In the genomic region with DNA sequence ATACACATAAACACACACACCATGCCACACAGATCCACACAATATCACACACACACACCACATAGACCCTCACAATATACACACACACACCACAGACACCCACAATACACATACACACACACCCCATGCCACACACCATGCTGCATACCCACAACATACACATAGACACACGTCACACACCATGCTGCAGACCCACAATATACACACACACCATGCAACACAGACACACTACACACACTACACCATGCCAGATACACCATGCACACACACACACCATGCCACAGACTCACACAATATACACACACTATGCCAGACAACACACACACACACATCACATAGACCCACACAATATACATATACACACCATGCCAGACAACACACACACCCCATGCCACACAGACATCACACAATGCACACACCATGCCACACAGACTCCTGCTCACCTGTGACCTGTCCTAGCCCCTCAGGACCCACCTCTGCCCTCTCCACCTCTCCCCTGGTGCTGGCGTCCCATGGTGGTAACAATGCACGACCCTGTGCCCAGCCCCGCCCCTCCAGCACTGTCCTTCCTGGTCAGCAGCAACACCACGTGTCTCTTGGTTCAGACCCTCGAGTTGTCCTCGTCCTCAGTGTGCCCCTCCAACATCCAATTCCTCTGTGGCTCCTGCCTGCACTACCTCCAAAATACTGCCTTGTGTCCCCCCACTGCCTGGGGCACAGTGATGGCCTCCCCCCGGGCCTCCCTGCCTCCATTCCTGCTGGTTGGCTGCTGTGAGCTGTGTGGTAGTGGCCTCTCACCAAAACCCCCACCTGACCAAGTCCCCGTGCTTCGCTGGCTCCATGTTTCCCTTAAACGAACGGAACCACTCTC, we compare ENCODE assay signal across 18 cellular contexts. TPM values are rescaled to one million over a fixed set of nuclear protein-coding genes. Genes with fewer than 3 reads are reported as not detected.
DNase-seq lines count a peak whose midpoint lies in the region; ATAC-seq and TF ChIP-seq lines count a peak whose summit lies in the region.
"Had no signal": no experiment of that assay in that cellular context is flagged by ENCODE, and none has a peak within 500 bp of the region (broad histone marks: within the 10 kb centered on the region; RNA-seq: fewer than 3 reads in every experiment).

No MANE protein-coding gene starts in this region.

- H3K4ac ChIP-seq in trophoblast cell (ENCODE audit: low read depth, low read length) = no peak overlapping the region

- ATAC-seq in activated T-cell treated with anti-CD3 and anti-CD28 coated beads, Interleukin-2, amount 50 U/mL, for 4 hours = no peak
- ATAC-seq in GM18505 (IDR thresholded peaks at IDR 0.05; ENCODE audit: unreplicated experiment) = no peak

- no peak overlapping the region for H3K9ac ChIP-seq in trophoblast cell (ENCODE audit: low read length)

- no peaks in the 10 kb centered on the region for H3K79me2 ChIP-seq in trophoblast cell (ENCODE audit: control insufficient read depth, insufficient read depth, low read length, poor library complexity)

- no peaks in the 10 kb centered on the region for H3K9me3 Mint-ChIP-seq in activated T-cell treated with anti-CD3 and anti-CD28 coated beads, Interleukin-2, amount 50 U/mL, for 4 hours

- H2AK5ac ChIP-seq in trophoblast cell (ENCODE audit: low read length) = no peak overlapping the region

- H3K27me3 ChIP-seq in Peyer's patch = no peaks in the 10 kb centered on the region
- H3K27me3 ChIP-seq in trophoblast cell (ENCODE audit: insufficient read depth, low read length) = no peaks in the 10 kb centered on the region

- H3K23ac ChIP-seq in trophoblast cell (ENCODE audit: low read length) = no peak overlapping the region

- DNase-seq in D341Med (ENCODE audit: low spot score) (peak; percentile 4), Peyer's patch (peak in 2 of 3 donors; percentile 31 to 32), islet precursor cell (peak; percentile 26), trophoblast cell (no peak), HT-29 (ENCODE audit: low spot score) (no peak), NCI-H187 (lab: John Stamatoyannopoulos, UW) (no peak)
- DNase-seq in activated T-cell treated with anti-CD3 and anti-CD28 coated beads, Interleukin-2, amount 50 U/mL, for 4 hours = no peak
- DNase-seq: COR-L47, KBM-7, NCI-H1048, NCI-H1694, NCI-H446 treated with DMSO at 0.1 percent for 48 hours, NCI-H774, SHP77 had no signal

- TF ChIP-seq CTCF in Peyer's patch (IDR thresholded peaks at IDR 0.05) = no peak

- H3K36me3 Mint-ChIP-seq in activated T-cell treated with anti-CD3 and anti-CD28 coated beads, Interleukin-2, amount 50 U/mL, for 4 hours (ENCODE audit: insufficient read depth) = no peaks in the 10 kb centered on the region
- H3K36me3 Mint-ChIP-seq: CD14-positive monocyte had no signal

- no peak overlapping the region for H3K14ac ChIP-seq in trophoblast cell (ENCODE audit: low read length)

- H2BK12ac ChIP-seq in trophoblast cell (ENCODE audit: low read length) = no peak overlapping the region

- H3K4me3 Mint-ChIP-seq in activated T-cell treated with anti-CD3 and anti-CD28 coated beads, Interleukin-2, amount 50 U/mL, for 4 hours = no peak overlapping the region

- H4K91ac ChIP-seq in trophoblast cell (ENCODE audit: low read depth, low read length) = no peak overlapping the region

- H2BK5ac ChIP-seq in trophoblast cell (ENCODE audit: low read depth, low read length, poor library complexity) = no peak overlapping the region

- H4K8ac ChIP-seq in trophoblast cell (ENCODE audit: low read depth, low read length) = no peak overlapping the region

- H3K18ac ChIP-seq in trophoblast cell (ENCODE audit: low read length) = no peak overlapping the region

- H3K4me3 ChIP-seq in Peyer's patch (no peak overlapping the region), trophoblast cell (ENCODE audit: low read depth, low read length) (peak overlapping the region; percentile 11)

- H3K27ac ChIP-seq in Peyer's patch (no peak overlapping the region), trophoblast cell (ENCODE audit: low read depth, low read length) (no peak overlapping the region)

- H2AFZ ChIP-seq in trophoblast cell (ENCODE audit: insufficient read depth, low read length, poor library complexity) = no peak overlapping the region

- H3K4me1 ChIP-seq in Peyer's patch (no peaks in the 10 kb centered on the region), trophoblast cell (ENCODE audit: control insufficient read depth in 1 of 2, insufficient read depth in 2 of 2, low read length in 2 of 2) (no peaks in the 10 kb centered on the region)

- H3K9me3 ChIP-seq in Peyer's patch (no peaks in the 10 kb centered on the region), trophoblast cell (ENCODE audit: insufficient read depth, low read depth, low read length) (no peaks in the 10 kb centered on the region)

- H3K4me1 Mint-ChIP-seq in activated T-cell treated with anti-CD3 and anti-CD28 coated beads, Interleukin-2, amount 50 U/mL, for 4 hours (ENCODE audit: low read depth) = no peaks in the 10 kb centered on the region
- H3K4me1 Mint-ChIP-seq: CD14-positive monocyte had no signal

- WGBS in trophoblast cell (ENCODE audit: extremely low coverage, insufficient coverage, insufficient read length) = no CpG with 5 or more reads among the region's 12 CpGs

- H3K36me3 ChIP-seq in Peyer's patch (no peaks in the 10 kb centered on the region), trophoblast cell (ENCODE audit: control insufficient read depth in 1 of 2, insufficient read depth in 2 of 2, low read length in 2 of 2) (no peaks in the 10 kb centered on the region)

- no peak for TF ChIP-seq POLR2A in Peyer's patch (IDR thresholded peaks at IDR 0.05)
- TF ChIP-seq POLR2A in GM18505 (IDR thresholded peaks at IDR 0.05; ENCODE audit: borderline replicate concordance, extremely low read depth, insufficient read depth, insufficient read length) = no peak

- H3K4me2 ChIP-seq in trophoblast cell (ENCODE audit: low read length) = no peak overlapping the region

- no peaks in the 10 kb centered on the region for H3K79me1 ChIP-seq in trophoblast cell (ENCODE audit: low read length)

- no peak overlapping the region for H4K12ac ChIP-seq in trophoblast cell (ENCODE audit: low read depth, low read length)

- peaks cover 30% of the 10 kb centered on the region for H3K27me3 Mint-ChIP-seq in activated T-cell treated with anti-CD3 and anti-CD28 coated beads, Interleukin-2, amount 50 U/mL, for 4 hours (ENCODE audit: low read depth)

- no peak overlapping the region for H2BK120ac ChIP-seq in trophoblast cell (ENCODE audit: insufficient read depth, low read length, poor library complexity)

RNA-seq across cellular contexts. Expression of gene RFPL3, which starts 23.7 kb away (rescaled TPM):
- total RNA-seq in Peyer's patch = not detected
- polyA plus RNA-seq in trophoblast cell (2013) = not detected in 2 replicates
- not detected in 2 replicates for total RNA-seq in HT-29 (2014; rRNA removed; shearing (Covaris generic))
- total RNA-seq in activated T-cell treated with anti-CD3 and anti-CD28 coated beads, Interleukin-2, amount 50 U/mL, for 4 hours = not detected
- total RNA-seq: A673, M059J had no signal
- polyA plus RNA-seq: CD14-positive monocyte had no signal

Comparison
In these comparisons a context has a peak if more than half of its experiments do, and no peak if none do; other contexts are left out.
1. DNase-seq: peak in D341Med (single experiment), Peyer's patch (2 of 3) and islet precursor cell (single experiment); none in trophoblast cell (0 of 2), HT-29 (single experiment), activated T-cell treated with anti-CD3 and anti-CD28 coated beads, Interleukin-2, amount 50 U/mL, for 4 hours (single experiment) and NCI-H187 (0 of 2).